Comparison of ENCODE assay signal across 8 cellular contexts in the genomic region with DNA sequence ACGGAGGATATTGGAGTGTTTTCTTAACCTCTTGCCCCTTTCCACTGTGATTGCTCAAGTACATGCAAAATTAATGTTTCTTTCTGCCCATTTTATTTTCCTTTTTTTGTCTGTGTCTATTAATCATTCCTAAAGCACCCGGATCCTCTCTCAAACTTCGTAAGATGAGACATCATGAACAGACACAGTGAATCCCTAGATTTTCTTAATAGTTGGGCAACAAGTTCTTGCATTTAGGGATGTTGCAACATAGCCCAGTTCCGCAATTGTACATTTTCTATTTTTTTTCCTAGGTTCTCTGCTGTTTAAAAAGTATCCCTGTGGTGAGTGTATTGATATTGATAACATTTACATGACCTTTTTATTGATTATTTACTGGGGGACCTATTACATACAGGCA. TPM values are rescaled to one million over a fixed set of nuclear protein-coding genes. Genes with fewer than 3 reads are reported as not detected.
DNase-seq lines count a peak whose midpoint lies in the region; ATAC-seq, FAIRE-seq and TF ChIP-seq lines count a peak whose summit lies in the region.

No MANE protein-coding gene starts in this region.

- SMC1A ChIA-PET in GM12878 (lab: Charles Lee; ENCODE audit: uncharacterized antibody, unreplicated experiment): interaction anchor here (0.8 to 4.2 kb wide), 8 partner anchors 10 to 87 kb away, joined by 3 to 36 read pairs (median 5); a partner anchor contains a TSS

- POLR2A ChIA-PET in CD8-positive, alpha-beta T cell (lab: Charles Lee): interaction anchor here (1.0 to 1.6 kb wide), 2 partner anchors 13 to 218 kb away, joined by 3 to 6 read pairs; no protein-coding TSS in a partner anchor
- POLR2A ChIA-PET in GM12878 (lab: Charles Lee): interaction anchor here (0.6 to 2.4 kb wide), 3 partner anchors 29 to 84 kb away, joined by 6 to 20 read pairs (median 11); a partner anchor contains a TSS

- no peaks in the 10 kb centered on the region for H3K9me3 Mint-ChIP-seq in CD8-positive, alpha-beta T cell
- H3K9me3 Mint-ChIP-seq in natural killer cell: no peaks in the 10 kb centered on the region

- in situ Hi-C loops in GM12878 (cut with MboI): loop anchor here (5.0 kb wide), 1 partner anchor 568 kb away; a partner anchor contains a TSS

- WGBS in GM12878 (ENCODE audit: insufficient coverage, insufficient replicate concordance, low lambda C conversion rate, missing lambda C conversion rate): 21% methylated on average over 4 of the region's 4 CpGs

- CTCF ChIA-PET in CD8-positive, alpha-beta T cell (lab: Charles Lee): interaction anchor here (3.4 to 8.5 kb wide), 3 partner anchors 10 to 26 kb away, joined by 13 to 73 read pairs (median 31); a partner anchor contains a TSS
- CTCF ChIA-PET in GM12878 (lab: Yijun Ruan, JAX): interaction anchor here (1.5 to 12.0 kb wide), 6 partner anchors 10 to 87 kb away, joined by 5 to 250 read pairs (median 10); a partner anchor contains a TSS

- H3K79me2 ChIP-seq in GM12878 (ENCODE audit: control insufficient read depth, insufficient read depth, low read length): peaks cover 65% of the 10 kb centered on the region

- peaks cover 31% of the 10 kb centered on the region for H3K4me1 ChIP-seq in CD8-positive, alpha-beta T cell (ENCODE audit: insufficient read depth, low read length)
- H3K4me1 ChIP-seq in GM12878 (ENCODE audit: control insufficient read depth, insufficient read depth, low read length): peaks cover 24% of the 10 kb centered on the region; the same call in 1 of the 2 replicates

- FAIRE-seq in GM12878 (lab: Jason Lieb, UNC): no peak

- ATAC-seq in CD8-positive, alpha-beta T cell: no peak
- no peak for ATAC-seq in GM12878
- no peak for ATAC-seq in natural killer cell
- ATAC-seq in HG03469 (IDR thresholded peaks at IDR 0.05; ENCODE audit: unreplicated experiment): no peak

- no peak for DNase-seq in CD8-positive, alpha-beta T cell
- DNase-seq in MG63 (no peak), GM12878 (ENCODE audit: low read depth, low spot score) (no peak), natural killer cell (no peak), GM10266 (ENCODE audit: extremely low spot score) (no peak), GM20000 (ENCODE audit: low spot score) (no peak), NCI-H1048 (lab: John Stamatoyannopoulos, UW) (no peak)

- TF ChIP-seq EP300 in GM12878 (IDR thresholded peaks at IDR 0.05; ENCODE audit: borderline replicate concordance in 1 of 2, control insufficient read depth in 1 of 2, low read depth in 2 of 2, low read length in 2 of 2): no peak

- H3K36me3 Mint-ChIP-seq in CD8-positive, alpha-beta T cell: peaks cover 43% of the 10 kb centered on the region
- peaks cover 5% of the 10 kb centered on the region for H3K36me3 Mint-ChIP-seq in natural killer cell

- TF ChIP-seq RAD21 in GM12878 (IDR thresholded peaks at IDR 0.05; ENCODE audit: insufficient read depth, low read depth, low read length): no peak

- H3K4me1 Mint-ChIP-seq in CD8-positive, alpha-beta T cell (ENCODE audit: low read depth): peaks cover 58% of the 10 kb centered on the region
- H3K4me1 Mint-ChIP-seq in natural killer cell: peaks cover 55 to 57% of the 10 kb centered on the region in 2 donors

- H3K27ac ChIP-seq in CD8-positive, alpha-beta T cell (ENCODE audit: low read depth, low read length): no peak overlapping the region
- H3K27ac ChIP-seq in GM12878 (ENCODE audit: control insufficient read depth, insufficient read depth): peak overlapping the region; percentile 91

- H3K4me3 Mint-ChIP-seq in CD8-positive, alpha-beta T cell: peak overlapping the region; percentile 98
- H3K4me3 Mint-ChIP-seq in natural killer cell: peak overlapping the region; percentile 100

- H3K4me2 ChIP-seq in GM12878 (ENCODE audit: control insufficient read depth, insufficient read depth): peak overlapping the region; percentile 67

- H3K9ac ChIP-seq in GM12878 (ENCODE audit: control insufficient read depth, insufficient read depth, low read length): peak overlapping the region; percentile 92

- RAD21 ChIA-PET in GM12878 (lab: Charles Lee; ENCODE audit: unreplicated experiment): interaction anchor here (1.3 to 5.9 kb wide), 3 partner anchors 12 to 29 kb away, joined by 4 to 80 read pairs (median 9); a partner anchor contains a TSS

- TF ChIP-seq POLR2A in GM12878 (IDR thresholded peaks at IDR 0.05; ENCODE audit: low read depth, low read length): no peak

- no peak overlapping the region for H2AFZ ChIP-seq in GM12878 (ENCODE audit: control insufficient read depth, low read depth, low read length)

- BruUV-seq in GM12878 (replicated peaks; lab: Mats Ljungman, UMichigan): TSS peak; percentile 57

- intact Hi-C loops in CD8-positive, alpha-beta T cell (cut with DNase I, micrococcal nuclease): loop anchor here (2.0 to 10.0 kb wide), 6 partner anchors 25 to 1821 kb away; a partner anchor contains a TSS
- intact Hi-C loops in GM12878 (cut with micrococcal nuclease; ENCODE audit: unreplicated experiment) (loop anchor here (2.0 kb wide), 1 partner anchor 61 kb away; no protein-coding TSS in a partner anchor), natural killer cell (cut with micrococcal nuclease) (no loop called here)

- H4K20me1 ChIP-seq in GM12878 (ENCODE audit: control insufficient read depth, insufficient read depth): no peaks in the 10 kb centered on the region

- no peak overlapping the region for H3K4me3 ChIP-seq in CD8-positive, alpha-beta T cell (ENCODE audit: low read depth, low read length)
- H3K4me3 ChIP-seq in MG63 (peak overlapping the region; percentile 72), GM12878 (peak overlapping the region; percentile 83)

- H3K27ac Mint-ChIP-seq in CD8-positive, alpha-beta T cell: no peak overlapping the region
- peak overlapping the region; percentile 95 to 98 for H3K27ac Mint-ChIP-seq in natural killer cell

- no peak for TF ChIP-seq CTCF in CD8-positive, alpha-beta T cell (IDR thresholded peaks at IDR 0.05)
- TF ChIP-seq CTCF in GM12878 (IDR thresholded peaks at IDR 0.05 in 2 of 3, conservative IDR thresholded peaks at IDR 0.05 in 1 of 3; ENCODE audit: control insufficient read depth in 2 of 3, extremely low read depth in 1 of 3, insufficient read depth in 1 of 3, low read depth in 3 of 3, low read length in 3 of 3): no peak
- TF ChIP-seq CTCF in natural killer cell (IDR thresholded peaks at IDR 0.05): no peak
- no peak for TF ChIP-seq CTCF in GM10266 (IDR thresholded peaks at IDR 0.05; ENCODE audit: control insufficient read depth, insufficient read depth, low read depth, missing control alignments)
- no peak for TF ChIP-seq CTCF in GM20000 (IDR thresholded peaks at IDR 0.05; ENCODE audit: extremely low read depth, missing control alignments)

- no peaks in the 10 kb centered on the region for H3K27me3 ChIP-seq in CD8-positive, alpha-beta T cell (ENCODE audit: insufficient read depth, low read length)
- H3K27me3 ChIP-seq in MG63 (no peaks in the 10 kb centered on the region), GM12878 (replicated peaks in 1 of 2; ENCODE audit: control insufficient read depth in 2 of 2, insufficient read depth in 2 of 2, low read length in 1 of 2) (no peaks in the 10 kb centered on the region)

- H3K9me3 ChIP-seq in CD8-positive, alpha-beta T cell (ENCODE audit: low read length): no peaks in the 10 kb centered on the region
- H3K9me3 ChIP-seq in MG63: no peaks in the 10 kb centered on the region
- no peaks in the 10 kb centered on the region for H3K9me3 ChIP-seq in GM12878 (replicated peaks; ENCODE audit: control insufficient read depth, insufficient read depth, low read length)

- no peaks in the 10 kb centered on the region for H3K27me3 Mint-ChIP-seq in CD8-positive, alpha-beta T cell (ENCODE audit: low read depth)
- H3K27me3 Mint-ChIP-seq in natural killer cell (ENCODE audit: low read depth in 2 of 2): no peaks in the 10 kb centered on the region

- H3K36me3 ChIP-seq in CD8-positive, alpha-beta T cell (ENCODE audit: insufficient read depth, low read length): peaks cover 12% of the 10 kb centered on the region
- H3K36me3 ChIP-seq in MG63: peaks cover 53% of the 10 kb centered on the region
- H3K36me3 ChIP-seq in GM12878 (ENCODE audit: control insufficient read depth in 2 of 2, insufficient read depth in 2 of 2, low read length in 1 of 2): peaks cover 0 to 3% of the 10 kb centered on the region in 2 experiments; a peak in 2 of 4 replicates

RNA-seq across cellular contexts. Expression of a gene that starts 2.9 kb away (rescaled TPM):
- total RNA-seq in CD8-positive, alpha-beta T cell: 10 to 100 TPM; 23.3 to 33.4 TPM
- total RNA-seq in MG63 (2014; rRNA removed; shearing (Covaris generic); ENCODE audit: low replicate concordance): 51.9 and 55.0 TPM in 2 replicates
- total RNA-seq in GM12878 (2013; cell fraction: nucleolus; rRNA removed): 147 and 148 TPM in 2 replicates
- total RNA-seq in GM12878 (2014; rRNA removed) (69.1 and 95.4 TPM in 2 replicates), GM12878 (2014; rRNA removed; fragmentation: Illumina TruSeq; extraction: Trizol) (93.8 and 95.0 TPM in 2 replicates), GM12878 (2021) (58.3 and 66.5 TPM in 2 replicates), natural killer cell (100 to 1,000 TPM in 2 of 3 donors, 10 to 100 TPM in 1; 93.7 to 125 (median 102) TPM)
- 23.7 TPM for polyA plus RNA-seq in GM12878 (2011; ENCODE audit: low read depth)
- polyA plus RNA-seq in GM12878 (2011; rRNA removed) (79.3 and 114 TPM in 2 replicates), GM12878 (2014; fragmentation: Illumina TruSeq; extraction: Trizol) (83.6 and 102 TPM in 2 replicates), GM12878 (2014; fragmentation: Nextera tagmentation; extraction: Ambion mirVana) (10 to 100 TPM; 26.6 to 41.6 TPM), GM12878 (2014; rRNA removed) (64.7 and 64.9 TPM in 2 replicates), GM12878 (2016; fragmentation: Nextera tagmentation; extraction: Ambion mirVana) (10 to 100 TPM; 53.0 to 68.6 TPM)
- polyA plus RNA-seq in GM12878 (2011; cell fraction: cytosol; rRNA removed): 37.7 and 38.6 TPM in 2 replicates
- polyA plus RNA-seq in GM12878 (2011; cell fraction: nucleus; rRNA removed): 111 and 114 TPM in 2 replicates
- 33.9 and 43.9 TPM in 2 replicates for polyA plus RNA-seq in GM12878 (2012)
- 46.1 and 53.8 TPM in 2 replicates for polyA minus RNA-seq in GM12878 (2011; rRNA and poly(A)+ RNA removed)
- 16.8 and 22.4 TPM in 2 replicates for polyA minus RNA-seq in GM12878 (2011; cell fraction: cytosol; rRNA and poly(A)+ RNA removed)
- polyA minus RNA-seq in GM12878 (2011; cell fraction: nucleus; rRNA and poly(A)+ RNA removed): 45.1 and 57.6 TPM in 2 replicates

RNA-seq across cellular contexts. Expression of a gene that starts 26.4 kb away (rescaled TPM):
- under 1 TPM; 0.68 to 0.97 TPM for total RNA-seq in CD8-positive, alpha-beta T cell
- total RNA-seq in MG63 (2014; rRNA removed; shearing (Covaris generic); ENCODE audit: low replicate concordance): 18.8 and 22.7 TPM in 2 replicates
- total RNA-seq in GM12878 (2013; cell fraction: nucleolus; rRNA removed): 258 and 287 TPM in 2 replicates
- total RNA-seq in GM12878 (2014; rRNA removed): 11.9 and 14.2 TPM in 2 replicates
- total RNA-seq in GM12878 (2014; rRNA removed; fragmentation: Illumina TruSeq; extraction: Trizol): 8.7 and 10.3 TPM in 2 replicates
- 25.8 and 27.9 TPM in 2 replicates for total RNA-seq in GM12878 (2021)
- polyA plus RNA-seq in GM12878 (2011; ENCODE audit: low read depth): 18.7 TPM
- 10.6 and 17.4 TPM in 2 replicates for polyA plus RNA-seq in GM12878 (2011; rRNA removed)
- polyA plus RNA-seq in GM12878 (2011; cell fraction: cytosol; rRNA removed): 20.6 and 27.1 TPM in 2 replicates
- polyA plus RNA-seq in GM12878 (2011; cell fraction: nucleus; rRNA removed): 137 and 150 TPM in 2 replicates
- polyA plus RNA-seq in GM12878 (2012): 20.5 and 31.1 TPM in 2 replicates
- 19.4 TPM in 2 replicates for polyA plus RNA-seq in GM12878 (2014; fragmentation: Illumina TruSeq; extraction: Trizol)
- polyA plus RNA-seq in GM12878 (2014; fragmentation: Nextera tagmentation; extraction: Ambion mirVana): 1 to 10 TPM; 5.9 to 6.9 TPM
- 10.6 and 11.2 TPM in 2 replicates for polyA plus RNA-seq in GM12878 (2014; rRNA removed)
- polyA plus RNA-seq in GM12878 (2016; fragmentation: Nextera tagmentation; extraction: Ambion mirVana): 1 to 10 TPM; 3.8 to 6.3 TPM
- polyA minus RNA-seq in GM12878 (2011; rRNA and poly(A)+ RNA removed): 29.2 and 46.7 TPM in 2 replicates
- 16.0 and 19.2 TPM in 2 replicates for polyA minus RNA-seq in GM12878 (2011; cell fraction: cytosol; rRNA and poly(A)+ RNA removed)
- 75.1 and 91.1 TPM in 2 replicates for polyA minus RNA-seq in GM12878 (2011; cell fraction: nucleus; rRNA and poly(A)+ RNA removed)
- under 1 TPM; 0.21 to 0.90 (median 0.59) TPM for total RNA-seq in natural killer cell

RNA-seq across cellular contexts. Expression of a gene that starts 38.5 kb away (rescaled TPM):
- total RNA-seq in CD8-positive, alpha-beta T cell: under 1 TPM; 0.22 to 0.57 TPM
- total RNA-seq in MG63 (2014; rRNA removed; shearing (Covaris generic); ENCODE audit: low replicate concordance): 13.3 and 22.9 TPM in 2 replicates
- 69.8 and 80.1 TPM in 2 replicates for total RNA-seq in GM12878 (2013; cell fraction: nucleolus; rRNA removed)
- total RNA-seq in GM12878 (2014; rRNA removed) (53.4 and 59.7 TPM in 2 replicates), GM12878 (2014; rRNA removed; fragmentation: Illumina TruSeq; extraction: Trizol) (76.6 and 76.7 TPM in 2 replicates), GM12878 (2021) (52.0 and 58.9 TPM in 2 replicates), natural killer cell (1 to 10 TPM; 1.2 to 1.9 (median 1.4) TPM)
- polyA plus RNA-seq in GM12878 (2011; ENCODE audit: low read depth): 13.4 TPM
- polyA plus RNA-seq in GM12878 (2011; rRNA removed) (35.9 and 59.7 TPM in 2 replicates), GM12878 (2014; fragmentation: Illumina TruSeq; extraction: Trizol) (79.5 and 94.6 TPM in 2 replicates), GM12878 (2014; fragmentation: Nextera tagmentation; extraction: Ambion mirVana) (10 to 100 TPM; 42.0 to 65.3 TPM), GM12878 (2014; rRNA removed) (35.8 and 42.2 TPM in 2 replicates), GM12878 (2016; fragmentation: Nextera tagmentation; extraction: Ambion mirVana) (10 to 100 TPM; 96.3 to 97.2 TPM)
- polyA plus RNA-seq in GM12878 (2011; cell fraction: cytosol; rRNA removed): 12.0 and 13.2 TPM in 2 replicates
- 19.9 and 23.0 TPM in 2 replicates for polyA plus RNA-seq in GM12878 (2011; cell fraction: nucleus; rRNA removed)
- polyA plus RNA-seq in GM12878 (2012): 24.0 and 25.0 TPM in 2 replicates
- polyA minus RNA-seq in GM12878 (2011; rRNA and poly(A)+ RNA removed): 30.2 and 57.1 TPM in 2 replicates
- polyA minus RNA-seq in GM12878 (2011; cell fraction: cytosol; rRNA and poly(A)+ RNA removed): 11.6 and 16.7 TPM in 2 replicates
- 48.1 and 63.7 TPM in 2 replicates for polyA minus RNA-seq in GM12878 (2011; cell fraction: nucleus; rRNA and poly(A)+ RNA removed)

RNA-seq across cellular contexts. Expression of a gene that starts 59.4 kb away (rescaled TPM):
- total RNA-seq in CD8-positive, alpha-beta T cell: not detected
- not detected in 2 replicates for total RNA-seq in MG63 (2014; rRNA removed; shearing (Covaris generic); ENCODE audit: low replicate concordance)
- total RNA-seq in GM12878 (2013; cell fraction: nucleolus; rRNA removed): 0.64 TPM in 1 of 2 replicates, not detected in the other
- total RNA-seq in GM12878 (2014; rRNA removed) (0.16 TPM in 1 of 2 replicates, not detected in the other), GM12878 (2014; rRNA removed; fragmentation: Illumina TruSeq; extraction: Trizol) (0.18 TPM in 1 of 2 replicates, not detected in the other), GM12878 (2021) (not detected in 2 replicates), natural killer cell (not detected)
- polyA plus RNA-seq in GM12878 (2011; ENCODE audit: low read depth): not detected
- polyA plus RNA-seq in GM12878 (2011; rRNA removed) (0.10 and 0.13 TPM in 2 replicates), GM12878 (2014; fragmentation: Illumina TruSeq; extraction: Trizol) (0.78 TPM in 1 of 2 replicates, not detected in the other), GM12878 (2014; fragmentation: Nextera tagmentation; extraction: Ambion mirVana) (under 1 TPM; 0.11 to 0.29 TPM), GM12878 (2014; rRNA removed) (not detected in 2 replicates), GM12878 (2016; fragmentation: Nextera tagmentation; extraction: Ambion mirVana) (1 to 10 TPM; 1.2 to 1.7 TPM)
- not detected in 2 replicates for polyA plus RNA-seq in GM12878 (2011; cell fraction: cytosol; rRNA removed)
- 0.20 and 0.31 TPM in 2 replicates for polyA plus RNA-seq in GM12878 (2011; cell fraction: nucleus; rRNA removed)
- polyA plus RNA-seq in GM12878 (2012): 0.42 and 0.48 TPM in 2 replicates
- not detected in 2 replicates for polyA minus RNA-seq in GM12878 (2011; rRNA and poly(A)+ RNA removed)
- polyA minus RNA-seq in GM12878 (2011; cell fraction: cytosol; rRNA and poly(A)+ RNA removed): not detected in 2 replicates
- polyA minus RNA-seq in GM12878 (2011; cell fraction: nucleus; rRNA and poly(A)+ RNA removed): not detected in 2 replicates

Comparison
In these comparisons a context has a peak if more than half of its experiments do, and no peak if none do; other contexts are left out.
1. RNA of a gene that starts 26.4 kb away (total RNA-seq): 18.8 to 22.7 TPM in MG63 and 8.7 to 287 TPM in GM12878; 0.68 to 0.97 TPM in CD8-positive, alpha-beta T cell and 0.21 to 0.90 TPM in natural killer cell; every median in the first group is over 4 times any median in the second.